19 cellular contexts compared by ENCODE assay signal in genomic region chr1:156821801-156822200, GRCh38. TPM values are rescaled to one million over a fixed set of nuclear protein-coding genes. Genes with fewer than 3 reads are reported as not detected.
A peak's percentile ranks its signal among the peaks of the same experiment; 100 is the strongest.
DNase-seq lines count a peak whose midpoint lies in the region; ATAC-seq, FAIRE-seq and TF ChIP-seq lines count a peak whose summit lies in the region.
"Had no signal": no experiment of that assay in that cellular context is flagged by ENCODE, and none has a peak within 500 bp of the region (broad histone marks: within the 10 kb centered on the region; RNA-seq: fewer than 3 reads in every experiment).

No MANE protein-coding gene starts in this region.

- CTCF ChIA-PET in SK-N-SH (lab: Yijun Ruan, JAX): interaction anchor here (1.2 to 3.9 kb wide), 5 partner anchors 16 to 106 kb away, joined by 3 to 25 read pairs (median 4); partner anchors contain the start of gene NTRK1

- H3K36me3 ChIP-seq in SK-N-SH (replicated peaks in 1 of 2; ENCODE audit: control insufficient read depth in 1 of 2, insufficient read depth in 2 of 2, low read length in 1 of 2): no peaks in the 10 kb centered on the region
- H3K36me3 ChIP-seq: BLaER1 treated with 17β-estradiol and CSF1 and Interleukin-3, amounts not matched to agents 10 nM and 100 nM; pancreas; WERI-Rb-1 had no signal

- no peak for TF ChIP-seq EP300 in SK-N-SH (IDR thresholded peaks at IDR 0.05; ENCODE audit: borderline replicate concordance in 1 of 2, low read depth in 1 of 2, low read length in 1 of 2)

- ATAC-seq in GM21360 (IDR thresholded peaks at IDR 0.05; ENCODE audit: unreplicated experiment): no peak
- ATAC-seq: pancreas had no signal

- H3F3A ChIP-seq in SK-N-SH (replicated peaks; ENCODE audit: insufficient read depth): no peaks in the 10 kb centered on the region

- no peak for TF ChIP-seq RAD21 in SK-N-SH (IDR thresholded peaks at IDR 0.05; ENCODE audit: low read length)

- no peaks in the 10 kb centered on the region for H3K79me2 ChIP-seq in SK-N-SH (ENCODE audit: insufficient read depth)

- peaks cover 36% of the 10 kb centered on the region for H3K27me3 Mint-ChIP-seq in osteocyte (ENCODE audit: unreplicated experiment)

- H3K9me2 ChIP-seq in SK-N-SH: no peaks in the 10 kb centered on the region

- H3K9ac ChIP-seq in SK-N-SH: no peak overlapping the region
- H3K9ac ChIP-seq: BLaER1 treated with 17β-estradiol and CSF1 and Interleukin-3, amounts not matched to agents 10 nM and 100 nM had no signal

- TF ChIP-seq CTCF in fibroblast of villous mesenchyme (IDR thresholded peaks at IDR 0.05; ENCODE audit: insufficient read depth, low read depth, low read length): no peak
- no peak for TF ChIP-seq CTCF in SK-N-SH (IDR thresholded peaks at IDR 0.05)
- TF ChIP-seq CTCF in osteocyte (IDR thresholded peaks at IDR 0.05): no peak

- peak; percentile 71 for DNase-seq in stimulated activated CD4-positive, alpha-beta T cell treated with anti-CD3 and anti-CD28 coated beads, Interleukin-15, amount 100 ng/mL, for 24 hours
- no peak for DNase-seq in stimulated activated CD4-positive, alpha-beta T cell treated with anti-CD3 and anti-CD28 coated beads, Interleukin-2, amount 100 ng/mL, for 48 hours
- peak; percentile 66 to 75 for DNase-seq in activated T-cell treated with anti-CD3 and anti-CD28 coated beads, Interleukin-2, amount 50 U/mL, for 48 hours
- peak; percentile 78 for DNase-seq in fibroblast of villous mesenchyme (ENCODE audit: low read depth)
- DNase-seq in SK-N-SH: no peak
- DNase-seq in GM12892 (ENCODE audit: insufficient read length): no peak
- no peak for DNase-seq in osteocyte (ENCODE audit: extremely low spot score, unreplicated experiment)
- DNase-seq: amygdala; effector CD8-positive, alpha-beta T cell; heart right ventricle; NCI-H1417 treated with DMSO at 0.1 percent for 48 hours; pancreas; SIG-M5; WERI-Rb-1 had no signal

- H3K27me3 ChIP-seq in SK-N-SH (ENCODE audit: insufficient read depth): no peaks in the 10 kb centered on the region
- H3K27me3 ChIP-seq: BLaER1 treated with 17β-estradiol and CSF1 and Interleukin-3, amounts not matched to agents 10 nM and 100 nM; pancreas had no signal

- no peak overlapping the region for H3K27ac ChIP-seq in SK-N-SH (ENCODE audit: low read depth in 2 of 2, low read length in 1 of 2)
- H3K27ac ChIP-seq: BLaER1 treated with 17β-estradiol and CSF1 and Interleukin-3, amounts not matched to agents 10 nM and 100 nM; heart right ventricle; pancreas; WERI-Rb-1 had no signal

- no peaks in the 10 kb centered on the region for H3K36me3 Mint-ChIP-seq in osteocyte (ENCODE audit: unreplicated experiment)

- H4K20me1 ChIP-seq in SK-N-SH (ENCODE audit: insufficient read depth): no peaks in the 10 kb centered on the region
- H4K20me1 ChIP-seq: BLaER1 treated with 17β-estradiol and CSF1 and Interleukin-3, amounts not matched to agents 10 nM and 100 nM had no signal

- peaks cover 7% of the 10 kb centered on the region for H3K4me1 Mint-ChIP-seq in osteocyte (ENCODE audit: unreplicated experiment)

- no peak for TF ChIP-seq POLR2A in GM12892 (IDR thresholded peaks at IDR 0.05; ENCODE audit: low read depth, low read length)

- no peak overlapping the region for H3K27ac Mint-ChIP-seq in osteocyte (ENCODE audit: unreplicated experiment)

- POLR2A ChIA-PET in SK-N-SH (lab: Yijun Ruan, JAX): no interaction called here

- H3K4me1 ChIP-seq in SK-N-SH (ENCODE audit: control insufficient read depth in 1 of 2, insufficient read depth in 2 of 2, low read depth in 1 of 2, low read length in 1 of 2): no peaks in the 10 kb centered on the region
- H3K4me1 ChIP-seq: pancreas had no signal

- H3K4me3 ChIP-seq in fibroblast of villous mesenchyme (ENCODE audit: low read depth, low read length) (no peak overlapping the region), SK-N-SH (ENCODE audit: low read depth in 2 of 2, low read length in 1 of 2) (no peak overlapping the region)
- H3K4me3 ChIP-seq: BLaER1 treated with 17β-estradiol and CSF1 and Interleukin-3, amounts not matched to agents 10 nM and 100 nM; heart right ventricle; pancreas had no signal

- H3K9me3 ChIP-seq in SK-N-SH: no peaks in the 10 kb centered on the region
- H3K9me3 ChIP-seq: BLaER1 treated with 17β-estradiol and CSF1 and Interleukin-3, amounts not matched to agents 10 nM and 100 nM; heart right ventricle; pancreas had no signal

- no peak overlapping the region for H3K4me2 ChIP-seq in SK-N-SH
- H3K4me2 ChIP-seq: BLaER1 treated with 17β-estradiol and CSF1 and Interleukin-3, amounts not matched to agents 10 nM and 100 nM had no signal

- H2AFZ ChIP-seq in SK-N-SH (ENCODE audit: low read depth): no peak overlapping the region

- FAIRE-seq in GM12892 (lab: Jason Lieb, UNC): no peak
- FAIRE-seq: G401.6, GM18507, pancreas had no signal

- no peak overlapping the region for H3K4me3 Mint-ChIP-seq in osteocyte (ENCODE audit: unreplicated experiment)

- 73% methylated on average over 4 of the region's 4 CpGs for WGBS in SK-N-SH (ENCODE audit: low lambda C conversion rate)

- H3K9me3 Mint-ChIP-seq in osteocyte (ENCODE audit: unreplicated experiment): peaks cover 5% of the 10 kb centered on the region

TF ChIP-seq in SK-N-SH, 30 proteins besides CTCF, POLR2A, EP300 and RAD21:
- no peak for TF ChIP-seq TAF1 (IDR thresholded peaks at IDR 0.05; ENCODE audit: borderline replicate concordance, low read depth, low read length)
- no peak for TF ChIP-seq RXRA (IDR thresholded peaks at IDR 0.05; ENCODE audit: borderline replicate concordance, low read depth)
- no peak for TF ChIP-seq EZH2phosphoT487 (IDR thresholded peaks at IDR 0.05; ENCODE audit: borderline replicate concordance, low read depth)
- TF ChIP-seq, protein P1, sequence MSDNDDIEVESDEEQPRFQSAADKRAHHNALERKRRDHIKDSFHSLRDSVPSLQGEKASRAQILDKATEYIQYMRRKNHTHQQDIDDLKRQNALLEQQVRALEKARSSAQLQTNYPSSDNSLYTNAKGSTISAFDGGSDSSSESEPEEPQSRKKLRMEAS (IDR thresholded peaks at IDR 0.05; ENCODE audit: low read depth): no peak

RNA-seq across cellular contexts. Expression of gene SH2D2A, which starts 5.2 kb away (rescaled TPM):
- total RNA-seq in fibroblast of villous mesenchyme: not detected in 2 replicates
- polyA plus RNA-seq in SK-N-SH (2012; rRNA removed): not detected in 2 replicates
- 0.03 and 0.05 TPM in 2 replicates for polyA plus RNA-seq in SK-N-SH (2012; cell fraction: cytosol; rRNA removed)
- 0.10 TPM in 1 of 2 replicates, not detected in the other for polyA plus RNA-seq in SK-N-SH (2012; cell fraction: nucleus; rRNA removed)
- polyA plus RNA-seq in GM12892 (2012; ENCODE audit: missing spikeins): 3.8 TPM
- not detected in 2 replicates for total RNA-seq in osteocyte

RNA-seq across cellular contexts. Expression of gene INSRR, which starts 37.1 kb away (rescaled TPM):
- total RNA-seq in fibroblast of villous mesenchyme: not detected in 2 replicates
- 0.20 and 0.63 TPM in 2 replicates for polyA plus RNA-seq in SK-N-SH (2012; rRNA removed)
- 0.15 and 0.47 TPM in 2 replicates for polyA plus RNA-seq in SK-N-SH (2012; cell fraction: cytosol; rRNA removed)
- polyA plus RNA-seq in SK-N-SH (2012; cell fraction: nucleus; rRNA removed): 3.0 and 4.8 TPM in 2 replicates
- polyA plus RNA-seq in GM12892 (2012; ENCODE audit: missing spikeins): not detected
- 0.08 and 0.21 TPM in 2 replicates for total RNA-seq in osteocyte
- total RNA-seq: liver had no signal

RNA-seq across cellular contexts. Expression of gene NTRK1, which starts 38.9 kb away (rescaled TPM):
- total RNA-seq in fibroblast of villous mesenchyme (not detected in 2 replicates), osteocyte (not detected in 2 replicates)
- polyA plus RNA-seq in SK-N-SH (2012; rRNA removed): 0.97 and 3.3 TPM in 2 replicates
- polyA plus RNA-seq in SK-N-SH (2012; cell fraction: cytosol; rRNA removed): 0.89 and 3.0 TPM in 2 replicates
- polyA plus RNA-seq in SK-N-SH (2012; cell fraction: nucleus; rRNA removed): 6.3 and 10.5 TPM in 2 replicates
- not detected for polyA plus RNA-seq in GM12892 (2012; ENCODE audit: missing spikeins)

RNA-seq across cellular contexts. Expression of gene PRCC, which starts 54.5 kb away (rescaled TPM):
- total RNA-seq in fibroblast of villous mesenchyme (19.0 TPM in 2 replicates), osteocyte (71.1 and 85.4 TPM in 2 replicates)
- polyA plus RNA-seq in SK-N-SH (2012; rRNA removed): 39.2 and 51.8 TPM in 2 replicates
- polyA plus RNA-seq in SK-N-SH (2012; cell fraction: cytosol; rRNA removed): 33.6 and 45.5 TPM in 2 replicates
- 54.8 and 58.9 TPM in 2 replicates for polyA plus RNA-seq in SK-N-SH (2012; cell fraction: nucleus; rRNA removed)
- 65.4 TPM for polyA plus RNA-seq in GM12892 (2012; ENCODE audit: missing spikeins)

Comparison
In these comparisons a context has a peak if more than half of its experiments do, and no peak if none do; other contexts are left out.
1. DNase-seq: peak in stimulated activated CD4-positive, alpha-beta T cell treated with anti-CD3 and anti-CD28 coated beads, Interleukin-15, amount 100 ng/mL, for 24 hours (single experiment), activated T-cell treated with anti-CD3 and anti-CD28 coated beads, Interleukin-2, amount 50 U/mL, for 48 hours (2 of 2) and fibroblast of villous mesenchyme (single experiment); none in stimulated activated CD4-positive, alpha-beta T cell treated with anti-CD3 and anti-CD28 coated beads, Interleukin-2, amount 100 ng/mL, for 48 hours (0 of 2), SK-N-SH (single experiment), GM12892 (single experiment) and osteocyte (single experiment).